15 cellular contexts compared by ENCODE assay signal in the genomic region with DNA sequence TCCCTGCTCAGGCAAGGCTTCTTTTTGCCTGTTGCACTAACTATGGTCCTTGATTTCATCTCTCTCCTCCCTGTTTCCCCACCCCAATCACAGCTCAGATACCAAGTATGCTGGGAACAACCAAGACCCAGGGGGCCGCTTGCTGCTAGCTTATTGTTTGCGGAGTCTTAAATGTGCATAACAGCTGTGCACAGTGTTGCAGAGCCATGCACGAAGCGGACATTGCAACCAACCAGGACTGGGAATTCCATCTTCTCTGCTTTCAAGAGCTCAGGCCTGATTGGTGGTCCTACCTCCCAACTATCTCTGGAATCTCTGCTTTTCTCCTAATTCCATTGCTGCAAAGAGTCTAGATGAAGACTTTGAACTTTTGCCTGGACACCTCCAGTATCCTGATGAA.
DNase-seq lines count a peak whose midpoint lies in the region; ATAC-seq and TF ChIP-seq lines count a peak whose summit lies in the region.
"Had no signal": no experiment of that assay in that cellular context is flagged by ENCODE, and none has a peak within 500 bp of the region (broad histone marks: within the 10 kb centered on the region; RNA-seq: fewer than 3 reads in every experiment).

No MANE protein-coding gene starts in this region.

- no peak overlapping the region for H3K4me2 ChIP-seq in osteoblast (ENCODE audit: insufficient read depth, low read length)
- H3K4me2 ChIP-seq: PC-9 had no signal

- H3K27me3 ChIP-seq in adipocyte (replicated peaks; ENCODE audit: control insufficient read depth, insufficient read depth, low read length), result peaks cover 81% of the 10 kb centered on the region
- H3K27me3 ChIP-seq in osteoblast (ENCODE audit: insufficient read depth, low read length), result peaks cover 42% of the 10 kb centered on the region
- H3K27me3 ChIP-seq in aorta (ENCODE audit: control insufficient read depth in 1 of 2, insufficient read depth in 2 of 2, low read length in 1 of 2), result no peaks in the 10 kb centered on the region

- intact Hi-C loops in cardiac septum (cut with DNase I) (no loop called here), aorta (cut with DNase I) (no loop called here)

- no peak overlapping the region for H3K9ac ChIP-seq in adipocyte (ENCODE audit: low read length)

- no peak overlapping the region for H2AFZ ChIP-seq in osteoblast (ENCODE audit: low read length)
- H2AFZ ChIP-seq: PC-9 had no signal

- H3K27ac ChIP-seq in osteoblast (ENCODE audit: low read depth, low read length), result no peak overlapping the region
- no peak overlapping the region for H3K27ac ChIP-seq in aorta (ENCODE audit: low read depth in 1 of 2, low read length in 2 of 2)
- H3K27ac ChIP-seq: PC-9 had no signal

- no peaks in the 10 kb centered on the region for H3K36me3 ChIP-seq in adipocyte (ENCODE audit: control insufficient read depth, insufficient read depth, low read length, severe bottlenecking)
- no peaks in the 10 kb centered on the region for H3K36me3 ChIP-seq in osteoblast (ENCODE audit: insufficient read depth, low read length)
- H3K36me3 ChIP-seq in aorta (ENCODE audit: control insufficient read depth in 1 of 2, insufficient read depth in 2 of 2, low read length in 1 of 2), result no peaks in the 10 kb centered on the region
- H3K36me3 ChIP-seq: HAP-1 had no signal

- 96% methylated on average over 4 of the region's 4 CpGs for WGBS in aorta, 2 donors

- ATAC-seq in aorta (ENCODE audit: low FRiP score), result no peak
- no peak for ATAC-seq in GM18868 (IDR thresholded peaks at IDR 0.05; ENCODE audit: unreplicated experiment)
- ATAC-seq in GM18870 (IDR thresholded peaks at IDR 0.05; ENCODE audit: unreplicated experiment), result no peak
- ATAC-seq: K562 had no signal

- no peak for TF ChIP-seq CTCF in AG09319 (IDR thresholded peaks at IDR 0.05; ENCODE audit: low read depth, low read length)
- no peak for TF ChIP-seq CTCF in osteoblast (IDR thresholded peaks at IDR 0.05; ENCODE audit: extremely low read depth, low read depth, low read length)

- H3K4me1 ChIP-seq in adipocyte (ENCODE audit: control insufficient read depth, insufficient read depth, low read length), result peaks cover 13% of the 10 kb centered on the region
- no peaks in the 10 kb centered on the region for H3K4me1 ChIP-seq in osteoblast (ENCODE audit: insufficient read depth, low read length)
- no peaks in the 10 kb centered on the region for H3K4me1 ChIP-seq in aorta (ENCODE audit: control insufficient read depth in 1 of 2, insufficient read depth in 2 of 2, low read length in 2 of 2)
- H3K4me1 ChIP-seq: HAP-1 had no signal

- H3K79me2 ChIP-seq in osteoblast (ENCODE audit: insufficient read depth, low read length), result no peaks in the 10 kb centered on the region

- H4K20me1 ChIP-seq in osteoblast (ENCODE audit: insufficient read depth, low read length), result no peaks in the 10 kb centered on the region

- DNase-seq in AG09319 (ENCODE audit: extremely low read depth, low read depth) (peak; percentile 19), adipocyte (ENCODE audit: low read depth) (peak; percentile 4), cardiac septum (ENCODE audit: low spot score) (peak; percentile 26), osteoblast (ENCODE audit: insufficient read length, low spot score, missing footprints) (peak; percentile 75), aorta (no peak)
- DNase-seq: AML-193, COR-L47, NCI-H1417, NCI-H2029, NCI-H748 treated with DMSO at 0.1 percent for 48 hours, PC-9 had no signal

- H3K9me3 ChIP-seq in adipocyte (ENCODE audit: control insufficient read depth, low read length) (peaks cover 13% of the 10 kb centered on the region), osteoblast (ENCODE audit: low read depth, low read length) (peaks cover 3% of the 10 kb centered on the region), aorta (ENCODE audit: control insufficient read depth, low read length) (no peaks in the 10 kb centered on the region)
- H3K9me3 ChIP-seq: HAP-1 had no signal

- H3K4me3 ChIP-seq in adipocyte (ENCODE audit: low read length) (no peak overlapping the region), osteoblast (ENCODE audit: insufficient read depth, low read length) (no peak overlapping the region), aorta (ENCODE audit: low read length in 2 of 2) (no peak overlapping the region)
- H3K4me3 ChIP-seq: HAP-1, K562, PC-9 had no signal

Comparison
In these comparisons a context has a peak if more than half of its experiments do, and no peak if none do; other contexts are left out.
1. DNase-seq: peak in AG09319 (single experiment), adipocyte (single experiment), cardiac septum (single experiment) and osteoblast (single experiment); none in aorta (0 of 2).